15 cellular contexts compared by ENCODE assay signal in genomic region chr12:131852551-131853299, GRCh38. TPM values are rescaled to one million over a fixed set of nuclear protein-coding genes. Genes with fewer than 3 reads are reported as not detected.
DNase-seq lines count a peak whose midpoint lies in the region; ATAC-seq and TF ChIP-seq lines count a peak whose summit lies in the region.
"Had no signal": no experiment of that assay in that cellular context is flagged by ENCODE, and none has a peak within 500 bp of the region (broad histone marks: within the 10 kb centered on the region; RNA-seq: fewer than 3 reads in every experiment).

No MANE protein-coding gene starts in this region.

- H3K4me1 ChIP-seq in naive thymus-derived CD4-positive, alpha-beta T cell (ENCODE audit: control insufficient read depth in 2 of 2, insufficient read depth in 2 of 2, low read length in 2 of 2): no peaks in the 10 kb centered on the region
- H3K4me1 ChIP-seq in stomach: peaks cover 0 to 14% (median 2%) of the 10 kb centered on the region in 4 donors

- H3K4me3 ChIP-seq in naive thymus-derived CD4-positive, alpha-beta T cell (ENCODE audit: low read length): no peak overlapping the region
- no peak overlapping the region for H3K4me3 ChIP-seq in stomach
- H3K4me3 ChIP-seq: cardiac muscle cell had no signal

- H3K9me3 ChIP-seq in naive thymus-derived CD4-positive, alpha-beta T cell (ENCODE audit: control insufficient read depth in 2 of 3, low read length in 3 of 3): no peaks in the 10 kb centered on the region
- H3K9me3 ChIP-seq in stomach: no peaks in the 10 kb centered on the region

- peaks cover 0 to 3% (median 0%) of the 10 kb centered on the region in 5 donors for H3K36me3 Mint-ChIP-seq in naive thymus-derived CD4-positive, alpha-beta T cell

- TF ChIP-seq EP300 in stomach (IDR thresholded peaks at IDR 0.05): no peak

- H3K36me3 ChIP-seq in naive thymus-derived CD4-positive, alpha-beta T cell (ENCODE audit: control insufficient read depth in 2 of 3, insufficient read depth in 3 of 3, low read length in 3 of 3): no peaks in the 10 kb centered on the region
- H3K36me3 ChIP-seq in stomach: no peaks in the 10 kb centered on the region
- H3K36me3 ChIP-seq: cardiac muscle cell had no signal

- DNase-seq in EH (ENCODE audit: low read depth) (peak; percentile 72), HK-2 (ENCODE audit: unreplicated experiment) (peak; percentile 53), UCSD-AML1 (lab: John Stamatoyannopoulos, UW; ENCODE audit: unreplicated experiment) (peak; percentile 42), NCI-H1417 treated with DMSO at 0.1 percent for 48 hours (lab: John Stamatoyannopoulos, UW) (no peak), stomach (no peak), NOMO-1 treated with DMSO at 0.1 percent for 48 hours (lab: John Stamatoyannopoulos, UW; ENCODE audit: unreplicated experiment) (no peak)
- DNase-seq in naive thymus-derived CD4-positive, alpha-beta T cell: no peak
- DNase-seq: activated effector memory CD4-positive, alpha-beta T cell treated with anti-CD3 and anti-CD28 coated beads, Interleukin-2, amount 50 U/mL, for 16 hours; hypothalamus; mesenchymal stem cell; NCI-H69; stimulated activated CD4-positive, alpha-beta T cell treated with anti-CD3 and anti-CD28 coated beads, Interleukin-4, amount 100 ng/mL, for 1 hour; SW 1271 had no signal

- TF ChIP-seq POLR2A in stomach (IDR thresholded peaks at IDR 0.05): no peak

- intact Hi-C loops in naive thymus-derived CD4-positive, alpha-beta T cell (cut with micrococcal nuclease): no loop called here
- intact Hi-C loops in stomach (cut with DNase I; ENCODE audit: low total_unique reads): no loop called here

- peaks cover 0 to 5% (median 0%) of the 10 kb centered on the region in 5 donors for H3K27me3 Mint-ChIP-seq in naive thymus-derived CD4-positive, alpha-beta T cell

- no peak for TF ChIP-seq CTCF in stomach (IDR thresholded peaks at IDR 0.05)

- H3K9me3 Mint-ChIP-seq in naive thymus-derived CD4-positive, alpha-beta T cell: no peaks in the 10 kb centered on the region

- no peak overlapping the region for H3K4me3 Mint-ChIP-seq in naive thymus-derived CD4-positive, alpha-beta T cell

- H3K27ac ChIP-seq in naive thymus-derived CD4-positive, alpha-beta T cell (ENCODE audit: low read depth, low read length): no peak overlapping the region
- H3K27ac ChIP-seq in stomach: no peak overlapping the region
- H3K27ac ChIP-seq: cardiac muscle cell had no signal

- H3K27ac Mint-ChIP-seq in naive thymus-derived CD4-positive, alpha-beta T cell: no peak overlapping the region

- WGBS in stomach, 5 donors: 52 to 63% (median 58%) methylated on average over 16 to 24 of the region's 24 CpGs

- POLR2A ChIA-PET in naive thymus-derived CD4-positive, alpha-beta T cell (lab: Charles Lee): no interaction called here

- CTCF ChIA-PET in naive thymus-derived CD4-positive, alpha-beta T cell (lab: Charles Lee): no interaction called here

- H3K27me3 ChIP-seq in naive thymus-derived CD4-positive, alpha-beta T cell (ENCODE audit: control insufficient read depth in 2 of 2, insufficient read depth in 2 of 2, low read length in 2 of 2): no peaks in the 10 kb centered on the region
- peaks cover 0 to 68% (median 24%) of the 10 kb centered on the region in 3 donors for H3K27me3 ChIP-seq in stomach
- H3K27me3 ChIP-seq: cardiac muscle cell had no signal

- ATAC-seq in naive thymus-derived CD4-positive, alpha-beta T cell: peak; percentile 31
- no peak for ATAC-seq in GM18873 (IDR thresholded peaks at IDR 0.05; ENCODE audit: low FRiP score, unreplicated experiment)

- peaks cover 0 to 7% (median 0%) of the 10 kb centered on the region in 7 donors for H3K4me1 Mint-ChIP-seq in naive thymus-derived CD4-positive, alpha-beta T cell

RNA-seq across cellular contexts. Expression of gene MMP17, which starts 24.5 kb away (rescaled TPM):
- total RNA-seq in naive thymus-derived CD4-positive, alpha-beta T cell: 1 to 10 TPM in 2 of 5 experiments, not detected in 3; 1.1 to 9.3 TPM
- polyA plus RNA-seq in naive thymus-derived CD4-positive, alpha-beta T cell: not detected
- total RNA-seq in stomach: 1 to 10 TPM in 3 of 5 donors, not detected in 2; 1.8 to 3.1 (median 2.2) TPM
- polyA plus RNA-seq in stomach: 1 to 10 TPM in 2 of 3 donors, under 1 TPM in 1; 0.46 to 2.7 (median 2.0) TPM
- total RNA-seq: cardiac muscle cell had no signal

RNA-seq across cellular contexts. Expression of gene ULK1, which starts 41.7 kb away (rescaled TPM):
- 100 to 1,000 TPM in 1 of 5 experiments, 10 to 100 TPM in 4; 33.9 to 109 (median 43.8) TPM for total RNA-seq in naive thymus-derived CD4-positive, alpha-beta T cell
- polyA plus RNA-seq in naive thymus-derived CD4-positive, alpha-beta T cell: 1 to 10 TPM in 1 of 2 donors, under 1 TPM in 1; 0.28 to 1.6 TPM
- total RNA-seq in stomach: 10 to 100 TPM; 14.3 to 45.1 (median 23.3) TPM
- 10 to 100 TPM; 10.2 to 16.9 (median 15.5) TPM for polyA plus RNA-seq in stomach

Comparison
In these comparisons a context has a peak if more than half of its experiments do, and no peak if none do; other contexts are left out.
1. DNase-seq: peak in EH (single experiment), HK-2 (single experiment) and UCSD-AML1 (single experiment); none in naive thymus-derived CD4-positive, alpha-beta T cell (0 of 9), NCI-H1417 treated with DMSO at 0.1 percent for 48 hours (single experiment), stomach (single experiment) and NOMO-1 treated with DMSO at 0.1 percent for 48 hours (single experiment).